1 cellular context compared by ENCODE assay signal in the genomic region with DNA sequence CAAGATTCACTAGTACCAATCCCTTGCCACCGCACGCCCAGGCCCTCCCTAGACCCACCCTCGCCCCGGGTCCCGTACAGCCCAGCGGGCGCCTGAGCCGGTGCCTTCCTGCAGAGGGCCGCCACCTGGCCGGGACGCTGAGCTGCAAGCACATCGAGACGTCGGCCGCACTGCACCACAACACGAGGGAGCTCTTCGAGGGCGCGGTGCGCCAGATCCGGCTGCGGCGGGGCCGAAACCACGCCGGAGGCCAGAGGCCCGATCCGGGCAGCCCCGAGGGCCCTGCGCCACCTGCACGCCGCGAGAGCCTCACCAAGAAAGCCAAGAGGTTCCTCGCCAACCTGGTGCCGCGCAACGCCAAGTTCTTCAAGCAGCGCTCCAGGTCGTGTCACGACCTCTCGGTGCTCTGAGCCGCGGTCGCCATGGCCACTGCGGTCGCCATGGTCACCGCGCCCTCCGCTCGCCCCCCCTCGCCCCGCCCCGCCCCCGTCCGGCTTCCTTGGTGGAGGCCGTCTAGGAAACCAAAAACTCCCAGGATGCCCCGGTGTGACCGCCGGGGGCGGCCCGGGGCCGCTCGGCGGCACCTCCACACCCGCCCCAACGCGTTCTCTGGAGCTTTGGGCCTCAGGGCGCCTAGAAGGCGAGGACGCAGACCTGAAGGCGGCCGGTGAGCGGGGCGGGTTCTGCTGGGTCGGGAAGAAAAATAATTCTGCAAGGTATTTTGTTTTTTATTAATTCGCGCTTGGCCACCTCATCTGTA.
A peak's percentile ranks its signal among the peaks of the same experiment; 100 is the strongest.
TF ChIP-seq lines count a peak whose summit lies in the region.

No MANE protein-coding gene starts in this region.

TF ChIP-seq in K562, 482 proteins besides CTCF, POLR2A, EP300 and RAD21 (continued from another document and continues in another):
- TF ChIP-seq, protein P1, sequence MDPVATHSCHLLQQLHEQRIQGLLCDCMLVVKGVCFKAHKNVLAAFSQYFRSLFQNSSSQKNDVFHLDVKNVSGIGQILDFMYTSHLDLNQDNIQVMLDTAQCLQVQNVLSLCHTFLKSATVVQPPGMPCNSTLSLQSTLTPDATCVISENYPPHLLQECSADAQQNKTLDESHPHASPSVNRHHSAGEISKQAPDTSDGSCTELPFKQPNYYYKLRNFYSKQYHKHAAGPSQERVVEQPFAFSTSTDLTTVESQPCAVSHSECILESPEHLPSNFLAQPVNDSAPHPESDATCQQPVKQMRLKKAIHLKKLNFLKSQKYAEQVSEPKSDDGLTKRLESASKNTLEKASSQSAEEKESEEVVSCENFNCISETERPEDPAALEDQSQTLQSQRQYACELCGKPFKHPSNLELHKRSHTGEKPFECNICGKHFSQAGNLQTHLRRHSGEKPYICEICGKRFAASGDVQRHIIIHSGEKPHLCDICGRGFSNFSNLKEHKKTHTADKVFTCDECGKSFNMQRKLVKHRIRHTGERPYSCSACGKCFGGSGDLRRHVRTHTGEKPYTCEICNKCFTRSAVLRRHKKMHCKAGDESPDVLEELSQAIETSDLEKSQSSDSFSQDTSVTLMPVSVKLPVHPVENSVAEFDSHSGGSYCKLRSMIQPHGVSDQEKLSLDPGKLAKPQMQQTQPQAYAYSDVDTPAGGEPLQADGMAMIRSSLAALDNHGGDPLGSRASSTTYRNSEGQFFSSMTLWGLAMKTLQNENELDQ (CRISPR knock-in tag; IDR thresholded peaks at IDR 0.05; ENCODE audit: borderline replicate concordance), result 0 out of 2 replicates have a peak, but pooled peaks have one; percentile 54
- TF ChIP-seq CXXC5 (CRISPR knock-in tag; IDR thresholded peaks at IDR 0.05), result peak; percentile 88
- TF ChIP-seq HNRNPUL1 (IDR thresholded peaks at IDR 0.05; ENCODE audit: low read length), result no peak
- peak; percentile 45 to 64; a peak in 3 of 4 replicates for TF ChIP-seq MNT (conservative IDR thresholded peaks at IDR 0.05)
- peak in 1 of 2 experiments; percentile 13; a peak in 1 of 4 replicates for TF ChIP-seq RCOR1 (IDR thresholded peaks at IDR 0.05; ENCODE audit: borderline replicate concordance in 1 of 2, low read depth in 2 of 2, low read length in 2 of 2)
- TF ChIP-seq, protein P2, sequence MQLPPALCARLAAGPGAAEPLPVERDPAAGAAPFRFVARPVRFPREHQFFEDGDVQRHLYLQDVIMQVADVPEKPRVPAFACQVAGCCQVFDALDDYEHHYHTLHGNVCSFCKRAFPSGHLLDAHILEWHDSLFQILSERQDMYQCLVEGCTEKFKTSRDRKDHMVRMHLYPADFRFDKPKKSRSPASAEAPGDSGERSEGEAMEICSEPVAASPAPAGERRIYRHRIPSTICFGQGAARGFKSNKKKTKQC (CRISPR knock-in tag; IDR thresholded peaks at IDR 0.05), result peak; percentile 83; the same call in 1 of the 2 replicates
- TF ChIP-seq SLC30A9 (CRISPR knock-in tag; IDR thresholded peaks at IDR 0.05), result no peak
- TF ChIP-seq SMAD4 (CRISPR knock-in tag; conservative IDR thresholded peaks at IDR 0.05), result 0 out of 2 replicates have a peak, but pooled peaks have one; percentile 59
- TF ChIP-seq, protein P3, sequence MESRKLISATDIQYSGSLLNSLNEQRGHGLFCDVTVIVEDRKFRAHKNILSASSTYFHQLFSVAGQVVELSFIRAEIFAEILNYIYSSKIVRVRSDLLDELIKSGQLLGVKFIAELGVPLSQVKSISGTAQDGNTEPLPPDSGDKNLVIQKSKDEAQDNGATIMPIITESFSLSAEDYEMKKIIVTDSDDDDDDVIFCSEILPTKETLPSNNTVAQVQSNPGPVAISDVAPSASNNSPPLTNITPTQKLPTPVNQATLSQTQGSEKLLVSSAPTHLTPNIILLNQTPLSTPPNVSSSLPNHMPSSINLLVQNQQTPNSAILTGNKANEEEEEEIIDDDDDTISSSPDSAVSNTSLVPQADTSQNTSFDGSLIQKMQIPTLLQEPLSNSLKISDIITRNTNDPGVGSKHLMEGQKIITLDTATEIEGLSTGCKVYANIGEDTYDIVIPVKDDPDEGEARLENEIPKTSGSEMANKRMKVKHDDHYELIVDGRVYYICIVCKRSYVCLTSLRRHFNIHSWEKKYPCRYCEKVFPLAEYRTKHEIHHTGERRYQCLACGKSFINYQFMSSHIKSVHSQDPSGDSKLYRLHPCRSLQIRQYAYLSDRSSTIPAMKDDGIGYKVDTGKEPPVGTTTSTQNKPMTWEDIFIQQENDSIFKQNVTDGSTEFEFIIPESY (CRISPR knock-in tag; IDR thresholded peaks at IDR 0.05), result peak; percentile 86
- TF ChIP-seq NR2C1 (IDR thresholded peaks at IDR 0.05), result no peak
- peak; percentile 38; the same call in 1 of the 2 replicates for TF ChIP-seq NR2C1 (tag; IDR thresholded peaks at IDR 0.05)
- 0 out of 2 replicates have a peak, but pooled peaks have one; percentile 31 for TF ChIP-seq SP1 (CRISPR knock-in tag; IDR thresholded peaks at IDR 0.05)
- TF ChIP-seq SMC3 (conservative IDR thresholded peaks at IDR 0.05; ENCODE audit: insufficient read depth, low read depth, low read length), result 0 out of 2 replicates have a peak, but pooled peaks have one; percentile 2
- TF ChIP-seq TAF7 (tag; IDR thresholded peaks at IDR 0.05), result no peak; the same call in 1 of the 2 replicates
- peak; percentile 62; the same call in 1 of the 2 replicates for TF ChIP-seq POLR2AphosphoS5 (IDR thresholded peaks at IDR 0.05; ENCODE audit: control insufficient read depth, insufficient read depth, low read depth, low read length)
- 0 out of 2 replicates have a peak, but pooled peaks have one; percentile 38 for TF ChIP-seq ZNF165 (CRISPR knock-in tag; IDR thresholded peaks at IDR 0.05; ENCODE audit: borderline replicate concordance)
- TF ChIP-seq NFIC (IDR thresholded peaks at IDR 0.05), result peak; percentile 61
- TF ChIP-seq, protein P4, sequence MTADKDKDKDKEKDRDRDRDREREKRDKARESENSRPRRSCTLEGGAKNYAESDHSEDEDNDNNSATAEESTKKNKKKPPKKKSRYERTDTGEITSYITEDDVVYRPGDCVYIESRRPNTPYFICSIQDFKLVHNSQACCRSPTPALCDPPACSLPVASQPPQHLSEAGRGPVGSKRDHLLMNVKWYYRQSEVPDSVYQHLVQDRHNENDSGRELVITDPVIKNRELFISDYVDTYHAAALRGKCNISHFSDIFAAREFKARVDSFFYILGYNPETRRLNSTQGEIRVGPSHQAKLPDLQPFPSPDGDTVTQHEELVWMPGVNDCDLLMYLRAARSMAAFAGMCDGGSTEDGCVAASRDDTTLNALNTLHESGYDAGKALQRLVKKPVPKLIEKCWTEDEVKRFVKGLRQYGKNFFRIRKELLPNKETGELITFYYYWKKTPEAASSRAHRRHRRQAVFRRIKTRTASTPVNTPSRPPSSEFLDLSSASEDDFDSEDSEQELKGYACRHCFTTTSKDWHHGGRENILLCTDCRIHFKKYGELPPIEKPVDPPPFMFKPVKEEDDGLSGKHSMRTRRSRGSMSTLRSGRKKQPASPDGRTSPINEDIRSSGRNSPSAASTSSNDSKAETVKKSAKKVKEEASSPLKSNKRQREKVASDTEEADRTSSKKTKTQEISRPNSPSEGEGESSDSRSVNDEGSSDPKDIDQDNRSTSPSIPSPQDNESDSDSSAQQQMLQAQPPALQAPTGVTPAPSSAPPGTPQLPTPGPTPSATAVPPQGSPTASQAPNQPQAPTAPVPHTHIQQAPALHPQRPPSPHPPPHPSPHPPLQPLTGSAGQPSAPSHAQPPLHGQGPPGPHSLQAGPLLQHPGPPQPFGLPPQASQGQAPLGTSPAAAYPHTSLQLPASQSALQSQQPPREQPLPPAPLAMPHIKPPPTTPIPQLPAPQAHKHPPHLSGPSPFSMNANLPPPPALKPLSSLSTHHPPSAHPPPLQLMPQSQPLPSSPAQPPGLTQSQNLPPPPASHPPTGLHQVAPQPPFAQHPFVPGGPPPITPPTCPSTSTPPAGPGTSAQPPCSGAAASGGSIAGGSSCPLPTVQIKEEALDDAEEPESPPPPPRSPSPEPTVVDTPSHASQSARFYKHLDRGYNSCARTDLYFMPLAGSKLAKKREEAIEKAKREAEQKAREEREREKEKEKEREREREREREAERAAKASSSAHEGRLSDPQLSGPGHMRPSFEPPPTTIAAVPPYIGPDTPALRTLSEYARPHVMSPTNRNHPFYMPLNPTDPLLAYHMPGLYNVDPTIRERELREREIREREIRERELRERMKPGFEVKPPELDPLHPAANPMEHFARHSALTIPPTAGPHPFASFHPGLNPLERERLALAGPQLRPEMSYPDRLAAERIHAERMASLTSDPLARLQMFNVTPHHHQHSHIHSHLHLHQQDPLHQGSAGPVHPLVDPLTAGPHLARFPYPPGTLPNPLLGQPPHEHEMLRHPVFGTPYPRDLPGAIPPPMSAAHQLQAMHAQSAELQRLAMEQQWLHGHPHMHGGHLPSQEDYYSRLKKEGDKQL (CRISPR knock-in tag; IDR thresholded peaks at IDR 0.05; ENCODE audit: borderline replicate concordance), result no peak
- TF ChIP-seq TOE1 (IDR thresholded peaks at IDR 0.05; ENCODE audit: borderline replicate concordance), result no peak
- 0 out of 2 replicates have a peak, but pooled peaks have one; percentile 34 for TF ChIP-seq TOE1 (CRISPR knock-in tag; IDR thresholded peaks at IDR 0.05; ENCODE audit: borderline replicate concordance, low read depth)
- TF ChIP-seq, protein P5, sequence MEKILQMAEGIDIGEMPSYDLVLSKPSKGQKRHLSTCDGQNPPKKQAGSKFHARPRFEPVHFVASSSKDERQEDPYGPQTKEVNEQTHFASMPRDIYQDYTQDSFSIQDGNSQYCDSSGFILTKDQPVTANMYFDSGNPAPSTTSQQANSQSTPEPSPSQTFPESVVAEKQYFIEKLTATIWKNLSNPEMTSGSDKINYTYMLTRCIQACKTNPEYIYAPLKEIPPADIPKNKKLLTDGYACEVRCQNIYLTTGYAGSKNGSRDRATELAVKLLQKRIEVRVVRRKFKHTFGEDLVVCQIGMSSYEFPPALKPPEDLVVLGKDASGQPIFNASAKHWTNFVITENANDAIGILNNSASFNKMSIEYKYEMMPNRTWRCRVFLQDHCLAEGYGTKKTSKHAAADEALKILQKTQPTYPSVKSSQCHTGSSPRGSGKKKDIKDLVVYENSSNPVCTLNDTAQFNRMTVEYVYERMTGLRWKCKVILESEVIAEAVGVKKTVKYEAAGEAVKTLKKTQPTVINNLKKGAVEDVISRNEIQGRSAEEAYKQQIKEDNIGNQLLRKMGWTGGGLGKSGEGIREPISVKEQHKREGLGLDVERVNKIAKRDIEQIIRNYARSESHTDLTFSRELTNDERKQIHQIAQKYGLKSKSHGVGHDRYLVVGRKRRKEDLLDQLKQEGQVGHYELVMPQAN (IDR thresholded peaks at IDR 0.05; ENCODE audit: borderline replicate concordance), result 0 out of 2 replicates have a peak, but pooled peaks have one; percentile 16
- peak; percentile 54; the same call in 1 of the 2 replicates for TF ChIP-seq ESRRA (IDR thresholded peaks at IDR 0.05; ENCODE audit: borderline replicate concordance, low read depth)
- TF ChIP-seq, protein P6, sequence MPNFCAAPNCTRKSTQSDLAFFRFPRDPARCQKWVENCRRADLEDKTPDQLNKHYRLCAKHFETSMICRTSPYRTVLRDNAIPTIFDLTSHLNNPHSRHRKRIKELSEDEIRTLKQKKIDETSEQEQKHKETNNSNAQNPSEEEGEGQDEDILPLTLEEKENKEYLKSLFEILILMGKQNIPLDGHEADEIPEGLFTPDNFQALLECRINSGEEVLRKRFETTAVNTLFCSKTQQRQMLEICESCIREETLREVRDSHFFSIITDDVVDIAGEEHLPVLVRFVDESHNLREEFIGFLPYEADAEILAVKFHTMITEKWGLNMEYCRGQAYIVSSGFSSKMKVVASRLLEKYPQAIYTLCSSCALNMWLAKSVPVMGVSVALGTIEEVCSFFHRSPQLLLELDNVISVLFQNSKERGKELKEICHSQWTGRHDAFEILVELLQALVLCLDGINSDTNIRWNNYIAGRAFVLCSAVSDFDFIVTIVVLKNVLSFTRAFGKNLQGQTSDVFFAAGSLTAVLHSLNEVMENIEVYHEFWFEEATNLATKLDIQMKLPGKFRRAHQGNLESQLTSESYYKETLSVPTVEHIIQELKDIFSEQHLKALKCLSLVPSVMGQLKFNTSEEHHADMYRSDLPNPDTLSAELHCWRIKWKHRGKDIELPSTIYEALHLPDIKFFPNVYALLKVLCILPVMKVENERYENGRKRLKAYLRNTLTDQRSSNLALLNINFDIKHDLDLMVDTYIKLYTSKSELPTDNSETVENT (CRISPR knock-in tag; IDR thresholded peaks at IDR 0.05), result 0 out of 2 replicates have a peak, but pooled peaks have one; percentile 35
- TF ChIP-seq ZFX (CRISPR knock-in tag; IDR thresholded peaks at IDR 0.05), result peak; percentile 87
- 0 out of 2 replicates have a peak, but pooled peaks have one; percentile 54 for TF ChIP-seq GABPB1 (CRISPR knock-in tag; IDR thresholded peaks at IDR 0.05)
- TF ChIP-seq, protein P7, sequence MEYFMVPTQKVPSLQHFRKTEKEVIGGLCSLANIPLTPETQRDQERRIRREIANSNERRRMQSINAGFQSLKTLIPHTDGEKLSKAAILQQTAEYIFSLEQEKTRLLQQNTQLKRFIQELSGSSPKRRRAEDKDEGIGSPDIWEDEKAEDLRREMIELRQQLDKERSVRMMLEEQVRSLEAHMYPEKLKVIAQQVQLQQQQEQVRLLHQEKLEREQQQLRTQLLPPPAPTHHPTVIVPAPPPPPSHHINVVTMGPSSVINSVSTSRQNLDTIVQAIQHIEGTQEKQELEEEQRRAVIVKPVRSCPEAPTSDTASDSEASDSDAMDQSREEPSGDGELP (CRISPR knock-in tag; IDR thresholded peaks at IDR 0.05; ENCODE audit: borderline replicate concordance), result peak; percentile 82
- TF ChIP-seq NCOR1 (IDR thresholded peaks at IDR 0.05), result 0 out of 2 replicates have a peak, but pooled peaks have one; percentile 15
- TF ChIP-seq E2F3 (CRISPR knock-in tag; IDR thresholded peaks at IDR 0.05), result no peak
- TF ChIP-seq FOXA1 (IDR thresholded peaks at IDR 0.05; ENCODE audit: borderline replicate concordance), result no peak
- TF ChIP-seq MBD2 (IDR thresholded peaks at IDR 0.05; ENCODE audit: borderline replicate concordance, low read depth), result peak; percentile 32; the same call in 1 of the 2 replicates
- peak; percentile 71; the same call in 1 of the 2 replicates for TF ChIP-seq FOXK1 (CRISPR knock-in tag; IDR thresholded peaks at IDR 0.05; ENCODE audit: borderline replicate concordance)
